ENCODE assay signal across 15 cellular contexts in genomic region chr17:17176341-17176740, GRCh38. TPM values are rescaled to one million over a fixed set of nuclear protein-coding genes. Genes with fewer than 3 reads are reported as not detected.
DNase-seq lines count a peak whose midpoint lies in the region; ATAC-seq, FAIRE-seq and TF ChIP-seq lines count a peak whose summit lies in the region.
"Had no signal": no experiment of that assay in that cellular context is flagged by ENCODE, and none has a peak within 500 bp of the region (broad histone marks: within the 10 kb centered on the region; RNA-seq: fewer than 3 reads in every experiment).

No MANE protein-coding gene starts in this region.

- no peak for TF ChIP-seq POLR2A in GM12891 (IDR thresholded peaks at IDR 0.05; ENCODE audit: low read depth, low read length)

- CTCF ChIA-PET in activated CD4-positive, alpha-beta memory T cell treated with anti-CD3 and anti-CD28 coated beads for 36 hours (lab: Charles Lee), result interaction anchor here (1.1 to 1.2 kb wide), 2 partner anchors 23 to 130 kb away, joined by 3 read pairs; no protein-coding TSS in a partner anchor

- no peaks in the 10 kb centered on the region for H3K9me3 Mint-ChIP-seq in activated CD4-positive, alpha-beta memory T cell treated with anti-CD3 and anti-CD28 coated beads for 36 hours
- no peaks in the 10 kb centered on the region for H3K9me3 Mint-ChIP-seq in central memory CD8-positive, alpha-beta T cell
- no peaks in the 10 kb centered on the region for H3K9me3 Mint-ChIP-seq in stimulated activated naive B cell treated with anti-CD40 and anti-IgM and Interleukin-4, amounts not matched to agents 10 μg/mL and 1 μg/mL and 100 μg/mL, for 72 hours

- H3K4me1 Mint-ChIP-seq in activated CD4-positive, alpha-beta memory T cell treated with anti-CD3 and anti-CD28 coated beads for 36 hours (ENCODE audit: low read depth), result peaks cover 79% of the 10 kb centered on the region
- H3K4me1 Mint-ChIP-seq in central memory CD8-positive, alpha-beta T cell, result peaks cover 28% of the 10 kb centered on the region
- peaks cover 34 to 65% of the 10 kb centered on the region in 2 donors for H3K4me1 Mint-ChIP-seq in stimulated activated naive B cell treated with anti-CD40 and anti-IgM and Interleukin-4, amounts not matched to agents 10 μg/mL and 1 μg/mL and 100 μg/mL, for 72 hours

- peak; percentile 25 for DNase-seq in stimulated activated CD4-positive, alpha-beta T cell treated with anti-CD3 and anti-CD28 coated beads, Interleukin-4, amount 100 ng/mL, for 1 hour
- DNase-seq in stimulated activated CD4-positive, alpha-beta T cell treated with anti-CD3 and anti-CD28 coated beads, Interleukin-4, amount 100 ng/mL, for 4 hours, result no peak
- peak; percentile 67 for DNase-seq in activated CD4-positive, alpha-beta memory T cell treated with anti-CD3 and anti-CD28 coated beads for 36 hours
- DNase-seq in central memory CD8-positive, alpha-beta T cell (ENCODE audit: low spot score in 2 of 2), result no peak
- no peak for DNase-seq in stimulated activated naive B cell treated with anti-CD40 and anti-IgM and Interleukin-4, amounts not matched to agents 10 μg/mL and 1 μg/mL and 100 μg/mL, for 72 hours
- DNase-seq in NCI-H2107 treated with DMSO at 0.1 percent for 48 hours (lab: John Stamatoyannopoulos, UW; ENCODE audit: unreplicated experiment) (no peak), GM12891 (ENCODE audit: insufficient read length, low spot score) (no peak)
- DNase-seq: activated CD8-positive, alpha-beta memory T cell treated with anti-CD3 and anti-CD28 coated beads, Interleukin-2, amount 50 U/mL, for 48 hours; aorta; foreskin fibroblast; left cardiac atrium; PC-3; SK-N-SH; stomach had no signal

- H3K27me3 Mint-ChIP-seq in activated CD4-positive, alpha-beta memory T cell treated with anti-CD3 and anti-CD28 coated beads for 36 hours, result no peaks in the 10 kb centered on the region
- H3K27me3 Mint-ChIP-seq in central memory CD8-positive, alpha-beta T cell, result no peaks in the 10 kb centered on the region
- no peaks in the 10 kb centered on the region for H3K27me3 Mint-ChIP-seq in stimulated activated naive B cell treated with anti-CD40 and anti-IgM and Interleukin-4, amounts not matched to agents 10 μg/mL and 1 μg/mL and 100 μg/mL, for 72 hours

- H3K36me3 Mint-ChIP-seq in activated CD4-positive, alpha-beta memory T cell treated with anti-CD3 and anti-CD28 coated beads for 36 hours, result peaks cover 51% of the 10 kb centered on the region
- H3K36me3 Mint-ChIP-seq in central memory CD8-positive, alpha-beta T cell (ENCODE audit: insufficient read depth), result peaks cover 48% of the 10 kb centered on the region
- peaks cover 67 to 76% of the 10 kb centered on the region in 2 donors for H3K36me3 Mint-ChIP-seq in stimulated activated naive B cell treated with anti-CD40 and anti-IgM and Interleukin-4, amounts not matched to agents 10 μg/mL and 1 μg/mL and 100 μg/mL, for 72 hours

- no peak for ATAC-seq in central memory CD8-positive, alpha-beta T cell (replicated peaks; ENCODE audit: extremely low read depth, poor library complexity, severe bottlenecking)
- ATAC-seq in stimulated activated naive B cell treated with anti-CD40 and anti-IgM and Interleukin-4, amounts not matched to agents 10 μg/mL and 1 μg/mL and 100 μg/mL, for 72 hours (replicated peaks), result no peak
- no peak for ATAC-seq in SK-N-SH treated with all-trans-retinoic acid at 6 μM for 48 hours
- ATAC-seq: left cardiac atrium, PC-3 had no signal

- POLR2A ChIA-PET in activated CD4-positive, alpha-beta memory T cell treated with anti-CD3 and anti-CD28 coated beads for 36 hours (lab: Charles Lee), result interaction anchor here (1.4 kb wide), 1 partner anchor 25 kb away, joined by 3 read pairs; no protein-coding TSS in a partner anchor

- intact Hi-C loops in activated CD4-positive, alpha-beta memory T cell treated with anti-CD3 and anti-CD28 coated beads for 36 hours (cut with micrococcal nuclease), result no loop called here

- no peak for FAIRE-seq in GM12891 (lab: Jason Lieb, UNC)

- peak overlapping the region; percentile 63 for H3K4me3 Mint-ChIP-seq in activated CD4-positive, alpha-beta memory T cell treated with anti-CD3 and anti-CD28 coated beads for 36 hours
- H3K4me3 Mint-ChIP-seq in central memory CD8-positive, alpha-beta T cell, result peak overlapping the region; percentile 36
- H3K4me3 Mint-ChIP-seq in stimulated activated naive B cell treated with anti-CD40 and anti-IgM and Interleukin-4, amounts not matched to agents 10 μg/mL and 1 μg/mL and 100 μg/mL, for 72 hours, result peak overlapping the region; percentile 11 to 28

- peak overlapping the region; percentile 85 for H3K27ac Mint-ChIP-seq in activated CD4-positive, alpha-beta memory T cell treated with anti-CD3 and anti-CD28 coated beads for 36 hours
- peak overlapping the region; percentile 69 for H3K27ac Mint-ChIP-seq in central memory CD8-positive, alpha-beta T cell (ENCODE audit: low read depth)
- H3K27ac Mint-ChIP-seq in stimulated activated naive B cell treated with anti-CD40 and anti-IgM and Interleukin-4, amounts not matched to agents 10 μg/mL and 1 μg/mL and 100 μg/mL, for 72 hours, result peak overlapping the region; percentile 79

TF ChIP-seq in SK-N-SH treated with all-trans-retinoic acid at 6 μM for 48 hours, 23 proteins besides CTCF, POLR2A, EP300 and RAD21:
- TF ChIP-seq RARB (CRISPR knock-in tag; IDR thresholded peaks at IDR 0.05), result no peak

TF ChIP-seq in GM12891, 5 proteins besides CTCF, POLR2A, EP300 and RAD21:
- TF ChIP-seq SPI1 (IDR thresholded peaks at IDR 0.05; ENCODE audit: low read depth, low read length) (no peak), POU2F2 (IDR thresholded peaks at IDR 0.05; ENCODE audit: low read depth, low read length) (no peak), TAF1 (IDR thresholded peaks at IDR 0.05; ENCODE audit: low read depth, low read length) (no peak), POLR2AphosphoS5 (IDR thresholded peaks at IDR 0.05; ENCODE audit: low read depth, low read length) (no peak), PAX5 (IDR thresholded peaks at IDR 0.05; ENCODE audit: insufficient read depth, low read length, severe bottlenecking) (no peak)

RNA-seq across cellular contexts. Expression of gene PLD6, which starts 29.8 kb away (rescaled TPM):
- 1 to 10 TPM; 9.3 to 9.4 TPM for total RNA-seq in activated CD4-positive, alpha-beta memory T cell treated with anti-CD3 and anti-CD28 coated beads for 36 hours
- 5.8 TPM for polyA plus RNA-seq in GM12891 (2012; ENCODE audit: low read depth, missing spikeins)

Comparison
In these comparisons a context has a peak if more than half of its experiments do, and no peak if none do; other contexts are left out.
1. DNase-seq: peak in stimulated activated CD4-positive, alpha-beta T cell treated with anti-CD3 and anti-CD28 coated beads, Interleukin-4, amount 100 ng/mL, for 1 hour (single experiment) and activated CD4-positive, alpha-beta memory T cell treated with anti-CD3 and anti-CD28 coated beads for 36 hours (single experiment); none in stimulated activated CD4-positive, alpha-beta T cell treated with anti-CD3 and anti-CD28 coated beads, Interleukin-4, amount 100 ng/mL, for 4 hours (0 of 2), central memory CD8-positive, alpha-beta T cell (0 of 2), stimulated activated naive B cell treated with anti-CD40 and anti-IgM and Interleukin-4, amounts not matched to agents 10 μg/mL and 1 μg/mL and 100 μg/mL, for 72 hours (single experiment), NCI-H2107 treated with DMSO at 0.1 percent for 48 hours (single experiment) and GM12891 (single experiment).
2. Peak in every context shown above with its lines, with median percentiles within 50 percentile points of each other: H3K27ac Mint-ChIP-seq and H3K4me3 Mint-ChIP-seq.